In the genomic region with DNA sequence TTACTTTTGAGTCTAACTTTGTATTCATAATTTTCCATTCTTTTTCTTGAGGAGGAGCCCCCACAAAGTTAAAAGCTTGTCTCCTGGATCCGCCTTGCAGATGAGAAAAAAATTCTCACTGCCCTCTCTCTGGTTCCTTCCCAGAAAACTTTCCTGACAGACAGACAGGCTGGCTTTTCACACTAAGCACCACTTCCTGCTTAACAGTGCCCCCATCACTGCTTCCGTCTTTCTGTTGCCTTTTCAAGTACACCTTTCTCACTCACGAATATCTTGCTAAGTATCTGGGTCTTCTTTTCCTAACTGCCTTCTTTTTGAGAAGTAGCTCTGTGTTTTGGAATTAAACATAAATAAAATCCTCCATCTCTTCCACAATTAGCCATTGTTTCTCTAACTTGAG, we compare ENCODE assay signal across 11 cellular contexts. TPM values are rescaled to one million over a fixed set of nuclear protein-coding genes. Genes with fewer than 3 reads are reported as not detected.
DNase-seq lines count a peak whose midpoint lies in the region; ATAC-seq, FAIRE-seq and TF ChIP-seq lines count a peak whose summit lies in the region.
"Had no signal": no experiment of that assay in that cellular context is flagged by ENCODE, and none has a peak within 500 bp of the region (broad histone marks: within the 10 kb centered on the region; RNA-seq: fewer than 3 reads in every experiment).

No MANE protein-coding gene starts in this region.

- no peaks in the 10 kb centered on the region for H3K36me3 ChIP-seq in smooth muscle cell (ENCODE audit: low read depth)

- no peaks in the 10 kb centered on the region for H3K27me3 ChIP-seq in smooth muscle cell (ENCODE audit: low read depth)

- no peaks in the 10 kb centered on the region for H3K79me2 ChIP-seq in smooth muscle cell (ENCODE audit: low read depth)

- peaks cover 8% of the 10 kb centered on the region for H3K4me1 ChIP-seq in smooth muscle cell (ENCODE audit: low read depth)

- peak overlapping the region; percentile 83 for H2AFZ ChIP-seq in smooth muscle cell (ENCODE audit: low read depth)

- 44% methylated on average over 3 of the region's 3 CpGs for WGBS in smooth muscle cell (ENCODE audit: low lambda C conversion rate)

- CTCF ChIA-PET in activated CD8-positive, alpha-beta T cell treated with anti-CD3 and anti-CD28 coated beads, Interleukin-2, amount 10 ng/mL, durations not matched to agents 7 days and 5 days (lab: Charles Lee) = interaction anchor here (1.6 to 6.2 kb wide), 2 partner anchors 17 to 33 kb away, joined by 3 to 132 read pairs; a partner anchor contains a TSS

- no peaks in the 10 kb centered on the region for H3K9me3 Mint-ChIP-seq in activated T-cell treated with anti-CD3 and anti-CD28 coated beads, Interleukin-2, amount 50 U/mL, for 4 hours
- peaks cover 5% of the 10 kb centered on the region for H3K9me3 Mint-ChIP-seq in activated CD8-positive, alpha-beta T cell treated with anti-CD3 and anti-CD28 coated beads, Interleukin-2, amount 10 ng/mL, durations not matched to agents 7 days and 5 days (ENCODE audit: insufficient read depth)

- no peak for FAIRE-seq in HTR-8/SVneo (lab: Jason Lieb, UNC)

- H3K4me3 ChIP-seq in smooth muscle cell = no peak overlapping the region

- no peak overlapping the region for H3K9ac ChIP-seq in smooth muscle cell (ENCODE audit: low read depth)

- H3K27me3 Mint-ChIP-seq in activated T-cell treated with anti-CD3 and anti-CD28 coated beads, Interleukin-2, amount 50 U/mL, for 4 hours (ENCODE audit: low read depth) = no peaks in the 10 kb centered on the region
- H3K27me3 Mint-ChIP-seq in activated CD8-positive, alpha-beta T cell treated with anti-CD3 and anti-CD28 coated beads, Interleukin-2, amount 10 ng/mL, durations not matched to agents 7 days and 5 days (ENCODE audit: low read depth) = no peaks in the 10 kb centered on the region

- no peaks in the 10 kb centered on the region for H3F3A ChIP-seq in smooth muscle cell (ENCODE audit: low read depth)

- H3K9me3 ChIP-seq in smooth muscle cell (replicated peaks; ENCODE audit: low read depth) = no peaks in the 10 kb centered on the region

- H3K27ac ChIP-seq in smooth muscle cell (ENCODE audit: low read depth) = no peak overlapping the region

- no peak for TF ChIP-seq CTCF in smooth muscle cell (IDR thresholded peaks at IDR 0.05; ENCODE audit: borderline replicate concordance, insufficient read depth, poor library complexity, severe bottlenecking)

- DNase-seq in activated T-cell treated with anti-CD3 and anti-CD28 coated beads, Interleukin-2, amount 50 U/mL, for 4 hours = peak; percentile 14
- DNase-seq in activated T-cell treated with anti-CD3 and anti-CD28 coated beads, Interleukin-2, amount 50 U/mL, for 1 hour = no peak
- peak; percentile 54 for DNase-seq in activated CD8-positive, alpha-beta T cell treated with anti-CD3 and anti-CD28 coated beads, Interleukin-2, amount 10 ng/mL, durations not matched to agents 7 days and 5 days
- DNase-seq in smooth muscle cell (lab: John Stamatoyannopoulos, UW; ENCODE audit: unreplicated experiment) (no peak), HTR-8/SVneo (ENCODE audit: insufficient read length, low spot score) (no peak), NCI-H146 (lab: John Stamatoyannopoulos, UW) (no peak)
- DNase-seq: activated CD8-positive, alpha-beta memory T cell treated with anti-CD3 and anti-CD28 coated beads, Interleukin-2, amount 50 U/mL, for 4 hours; NCI-H1105 treated with DMSO at 0.1 percent for 48 hours; posterior cingulate gyrus had no signal

- H3K36me3 Mint-ChIP-seq in activated T-cell treated with anti-CD3 and anti-CD28 coated beads, Interleukin-2, amount 50 U/mL, for 4 hours (ENCODE audit: insufficient read depth) = no peaks in the 10 kb centered on the region
- peaks cover 7% of the 10 kb centered on the region for H3K36me3 Mint-ChIP-seq in activated CD8-positive, alpha-beta T cell treated with anti-CD3 and anti-CD28 coated beads, Interleukin-2, amount 10 ng/mL, durations not matched to agents 7 days and 5 days (ENCODE audit: low read depth)

- peak in 1 of 2 donors; percentile 52 for ATAC-seq in activated T-cell treated with anti-CD3 and anti-CD28 coated beads, Interleukin-2, amount 50 U/mL, for 4 hours
- peak; percentile 34 for ATAC-seq in HG03196 (IDR thresholded peaks at IDR 0.05; ENCODE audit: unreplicated experiment)
- ATAC-seq in activated CD8-positive, alpha-beta T cell treated with anti-CD3 and anti-CD28 coated beads, Interleukin-2, amount 10 ng/mL, durations not matched to agents 7 days and 5 days = peak; percentile 37
- no peak for ATAC-seq in GM18870 (IDR thresholded peaks at IDR 0.05; ENCODE audit: unreplicated experiment)

- peaks cover 51% of the 10 kb centered on the region for H3K4me1 Mint-ChIP-seq in activated T-cell treated with anti-CD3 and anti-CD28 coated beads, Interleukin-2, amount 50 U/mL, for 4 hours (ENCODE audit: low read depth)
- peaks cover 53% of the 10 kb centered on the region for H3K4me1 Mint-ChIP-seq in activated CD8-positive, alpha-beta T cell treated with anti-CD3 and anti-CD28 coated beads, Interleukin-2, amount 10 ng/mL, durations not matched to agents 7 days and 5 days (ENCODE audit: low read depth)

- H3K4me2 ChIP-seq in smooth muscle cell = no peak overlapping the region

- H4K20me1 ChIP-seq in smooth muscle cell (ENCODE audit: low read depth) = no peaks in the 10 kb centered on the region

- peak overlapping the region; percentile 75 for H3K4me3 Mint-ChIP-seq in activated T-cell treated with anti-CD3 and anti-CD28 coated beads, Interleukin-2, amount 50 U/mL, for 4 hours
- H3K4me3 Mint-ChIP-seq in activated CD8-positive, alpha-beta T cell treated with anti-CD3 and anti-CD28 coated beads, Interleukin-2, amount 10 ng/mL, durations not matched to agents 7 days and 5 days = peak overlapping the region; percentile 73

- peak overlapping the region; percentile 90 for H3K27ac Mint-ChIP-seq in activated CD8-positive, alpha-beta T cell treated with anti-CD3 and anti-CD28 coated beads, Interleukin-2, amount 10 ng/mL, durations not matched to agents 7 days and 5 days

- POLR2A ChIA-PET in activated CD8-positive, alpha-beta T cell treated with anti-CD3 and anti-CD28 coated beads, Interleukin-2, amount 10 ng/mL, durations not matched to agents 7 days and 5 days (lab: Charles Lee) = interaction anchor here (0.7 to 2.1 kb wide), 3 partner anchors 17 to 1001 kb away, joined by 3 to 12 read pairs (median 6); a partner anchor contains a TSS

RNA-seq across cellular contexts. Expression of a gene that starts 19.8 kb away (rescaled TPM):
- total RNA-seq in activated T-cell treated with anti-CD3 and anti-CD28 coated beads, Interleukin-2, amount 50 U/mL, for 4 hours = 10 to 100 TPM in 2 of 3 donors, 1 to 10 TPM in 1; 9.0 to 11.8 (median 10.6) TPM
- total RNA-seq in activated CD8-positive, alpha-beta T cell treated with anti-CD3 and anti-CD28 coated beads, Interleukin-2, amount 10 ng/mL, durations not matched to agents 7 days and 5 days = 10 to 100 TPM; 19.6 to 22.5 TPM
- total RNA-seq in smooth muscle cell = 72.4 and 78.5 TPM in 2 replicates
- polyA plus RNA-seq in smooth muscle cell = 22.3 and 33.4 TPM in 2 replicates

RNA-seq across cellular contexts. Expression of a gene that starts 49.8 kb away (rescaled TPM):
- under 1 TPM in 2 of 3 donors, not detected in 1; 0.05 to 0.35 TPM for total RNA-seq in activated T-cell treated with anti-CD3 and anti-CD28 coated beads, Interleukin-2, amount 50 U/mL, for 4 hours
- total RNA-seq in activated CD8-positive, alpha-beta T cell treated with anti-CD3 and anti-CD28 coated beads, Interleukin-2, amount 10 ng/mL, durations not matched to agents 7 days and 5 days = not detected
- total RNA-seq in smooth muscle cell = 1.6 and 1.8 TPM in 2 replicates
- 0.55 and 0.79 TPM in 2 replicates for polyA plus RNA-seq in smooth muscle cell

Comparison
In these comparisons a context has a peak if more than half of its experiments do, and no peak if none do; other contexts are left out.
1. DNase-seq: peak in activated T-cell treated with anti-CD3 and anti-CD28 coated beads, Interleukin-2, amount 50 U/mL, for 4 hours (single experiment) and activated CD8-positive, alpha-beta T cell treated with anti-CD3 and anti-CD28 coated beads, Interleukin-2, amount 10 ng/mL, durations not matched to agents 7 days and 5 days (single experiment); none in activated T-cell treated with anti-CD3 and anti-CD28 coated beads, Interleukin-2, amount 50 U/mL, for 1 hour (single experiment), smooth muscle cell (single experiment), HTR-8/SVneo (single experiment) and NCI-H146 (single experiment).